ENCODE assay signal across 1 cellular context in genomic region chr2:108224022-108224421, GRCh38.
TF ChIP-seq lines count a peak whose summit lies in the region.

No MANE protein-coding gene starts in this region.

TF ChIP-seq in HepG2, 621 proteins besides CTCF, POLR2A, EP300 and RAD21:
- TF ChIP-seq, protein P1, sequence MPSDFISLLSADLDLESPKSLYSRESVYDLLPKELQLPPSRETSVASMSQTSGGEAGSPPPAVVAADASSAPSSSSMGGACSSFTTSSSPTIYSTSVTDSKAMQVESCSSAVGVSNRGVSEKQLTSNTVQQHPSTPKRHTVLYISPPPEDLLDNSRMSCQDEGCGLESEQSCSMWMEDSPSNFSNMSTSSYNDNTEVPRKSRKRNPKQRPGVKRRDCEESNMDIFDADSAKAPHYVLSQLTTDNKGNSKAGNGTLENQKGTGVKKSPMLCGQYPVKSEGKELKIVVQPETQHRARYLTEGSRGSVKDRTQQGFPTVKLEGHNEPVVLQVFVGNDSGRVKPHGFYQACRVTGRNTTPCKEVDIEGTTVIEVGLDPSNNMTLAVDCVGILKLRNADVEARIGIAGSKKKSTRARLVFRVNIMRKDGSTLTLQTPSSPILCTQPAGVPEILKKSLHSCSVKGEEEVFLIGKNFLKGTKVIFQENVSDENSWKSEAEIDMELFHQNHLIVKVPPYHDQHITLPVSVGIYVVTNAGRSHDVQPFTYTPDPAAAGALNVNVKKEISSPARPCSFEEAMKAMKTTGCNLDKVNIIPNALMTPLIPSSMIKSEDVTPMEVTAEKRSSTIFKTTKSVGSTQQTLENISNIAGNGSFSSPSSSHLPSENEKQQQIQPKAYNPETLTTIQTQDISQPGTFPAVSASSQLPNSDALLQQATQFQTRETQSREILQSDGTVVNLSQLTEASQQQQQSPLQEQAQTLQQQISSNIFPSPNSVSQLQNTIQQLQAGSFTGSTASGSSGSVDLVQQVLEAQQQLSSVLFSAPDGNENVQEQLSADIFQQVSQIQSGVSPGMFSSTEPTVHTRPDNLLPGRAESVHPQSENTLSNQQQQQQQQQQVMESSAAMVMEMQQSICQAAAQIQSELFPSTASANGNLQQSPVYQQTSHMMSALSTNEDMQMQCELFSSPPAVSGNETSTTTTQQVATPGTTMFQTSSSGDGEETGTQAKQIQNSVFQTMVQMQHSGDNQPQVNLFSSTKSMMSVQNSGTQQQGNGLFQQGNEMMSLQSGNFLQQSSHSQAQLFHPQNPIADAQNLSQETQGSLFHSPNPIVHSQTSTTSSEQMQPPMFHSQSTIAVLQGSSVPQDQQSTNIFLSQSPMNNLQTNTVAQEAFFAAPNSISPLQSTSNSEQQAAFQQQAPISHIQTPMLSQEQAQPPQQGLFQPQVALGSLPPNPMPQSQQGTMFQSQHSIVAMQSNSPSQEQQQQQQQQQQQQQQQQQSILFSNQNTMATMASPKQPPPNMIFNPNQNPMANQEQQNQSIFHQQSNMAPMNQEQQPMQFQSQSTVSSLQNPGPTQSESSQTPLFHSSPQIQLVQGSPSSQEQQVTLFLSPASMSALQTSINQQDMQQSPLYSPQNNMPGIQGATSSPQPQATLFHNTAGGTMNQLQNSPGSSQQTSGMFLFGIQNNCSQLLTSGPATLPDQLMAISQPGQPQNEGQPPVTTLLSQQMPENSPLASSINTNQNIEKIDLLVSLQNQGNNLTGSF (CRISPR knock-in tag; IDR thresholded peaks at IDR 0.05): no peak
- no peak for TF ChIP-seq PHB2 (IDR thresholded peaks at IDR 0.05; ENCODE audit: partially characterized antibody)
- no peak for TF ChIP-seq SAP130 (CRISPR knock-in tag; IDR thresholded peaks at IDR 0.05; ENCODE audit: low read depth)
- no peak for TF ChIP-seq GZF1 (CRISPR knock-in tag; IDR thresholded peaks at IDR 0.05)
- TF ChIP-seq CREB1 (IDR thresholded peaks at IDR 0.05): peak; percentile 62
- TF ChIP-seq CREB1 (CRISPR knock-in tag; IDR thresholded peaks at IDR 0.05): no peak
- no peak for TF ChIP-seq ZEB1 (IDR thresholded peaks at IDR 0.05; ENCODE audit: insufficient replicate concordance, low read depth)
- TF ChIP-seq, protein P2, sequence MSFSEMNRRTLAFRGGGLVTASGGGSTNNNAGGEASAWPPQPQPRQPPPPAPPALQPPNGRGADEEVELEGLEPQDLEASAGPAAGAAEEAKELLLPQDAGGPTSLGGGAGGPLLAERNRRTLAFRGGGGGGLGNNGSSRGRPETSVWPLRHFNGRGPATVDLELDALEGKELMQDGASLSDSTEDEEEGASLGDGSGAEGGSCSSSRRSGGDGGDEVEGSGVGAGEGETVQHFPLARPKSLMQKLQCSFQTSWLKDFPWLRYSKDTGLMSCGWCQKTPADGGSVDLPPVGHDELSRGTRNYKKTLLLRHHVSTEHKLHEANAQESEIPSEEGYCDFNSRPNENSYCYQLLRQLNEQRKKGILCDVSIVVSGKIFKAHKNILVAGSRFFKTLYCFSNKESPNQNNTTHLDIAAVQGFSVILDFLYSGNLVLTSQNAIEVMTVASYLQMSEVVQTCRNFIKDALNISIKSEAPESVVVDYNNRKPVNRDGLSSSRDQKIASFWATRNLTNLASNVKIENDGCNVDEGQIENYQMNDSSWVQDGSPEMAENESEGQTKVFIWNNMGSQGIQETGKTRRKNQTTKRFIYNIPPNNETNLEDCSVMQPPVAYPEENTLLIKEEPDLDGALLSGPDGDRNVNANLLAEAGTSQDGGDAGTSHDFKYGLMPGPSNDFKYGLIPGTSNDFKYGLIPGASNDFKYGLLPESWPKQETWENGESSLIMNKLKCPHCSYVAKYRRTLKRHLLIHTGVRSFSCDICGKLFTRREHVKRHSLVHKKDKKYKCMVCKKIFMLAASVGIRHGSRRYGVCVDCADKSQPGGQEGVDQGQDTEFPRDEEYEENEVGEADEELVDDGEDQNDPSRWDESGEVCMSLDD (CRISPR knock-in tag; IDR thresholded peaks at IDR 0.05; ENCODE audit: borderline replicate concordance): no peak
- TF ChIP-seq ZNF124 (CRISPR knock-in tag; IDR thresholded peaks at IDR 0.05): no peak
- TF ChIP-seq ATF7 (IDR thresholded peaks at IDR 0.05): peak; percentile 93
- no peak for TF ChIP-seq ATF7 (CRISPR knock-in tag; IDR thresholded peaks at IDR 0.05)
- no peak for TF ChIP-seq AGO1 (IDR thresholded peaks at IDR 0.05; ENCODE audit: low read depth, low read length, poor library complexity, severe bottlenecking)
- no peak for TF ChIP-seq WIZ (CRISPR knock-in tag; IDR thresholded peaks at IDR 0.05)
- TF ChIP-seq HBP1 (CRISPR knock-in tag; IDR thresholded peaks at IDR 0.05; ENCODE audit: low read depth): no peak
- TF ChIP-seq ZNF687 (CRISPR knock-in tag; IDR thresholded peaks at IDR 0.05): no peak
- no peak for TF ChIP-seq ZMYM4 (CRISPR knock-in tag; IDR thresholded peaks at IDR 0.05)
TF ChIP-seq in HepG2: peak in this region for 2.
